Comparison of ENCODE assay signal across 12 cellular contexts in the genomic region with DNA sequence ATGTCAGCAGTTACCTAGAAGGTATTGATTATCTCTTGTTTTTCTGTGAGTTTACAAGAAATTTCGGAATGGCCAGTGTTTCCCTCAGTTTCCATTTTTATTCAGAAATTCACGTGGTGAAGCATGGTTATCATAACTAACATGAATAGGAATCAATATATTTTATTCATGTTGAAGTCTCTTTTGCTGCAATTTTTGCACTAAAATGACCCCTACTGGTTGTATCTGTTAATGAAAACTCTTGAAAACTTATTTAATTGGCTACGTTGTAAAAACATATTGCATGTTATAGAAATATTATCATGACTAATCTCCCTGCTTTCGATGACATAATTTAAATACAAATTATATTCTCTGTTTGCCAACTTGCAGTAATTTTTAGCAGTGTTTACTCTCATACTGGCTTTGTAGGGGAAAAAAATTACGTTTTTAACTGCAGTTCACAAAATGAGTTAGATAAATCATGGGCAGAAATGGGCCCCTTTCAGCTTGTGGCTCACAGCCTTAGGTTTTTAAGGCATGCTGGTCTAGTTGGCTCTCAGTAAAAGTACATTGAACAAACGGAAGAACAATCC. TPM values are rescaled to one million over a fixed set of nuclear protein-coding genes. Genes with fewer than 3 reads are reported as not detected.
DNase-seq lines count a peak whose midpoint lies in the region; ATAC-seq and TF ChIP-seq lines count a peak whose summit lies in the region.
"Had no signal": no experiment of that assay in that cellular context is flagged by ENCODE, and none has a peak within 500 bp of the region (broad histone marks: within the 10 kb centered on the region; RNA-seq: fewer than 3 reads in every experiment).

No MANE protein-coding gene starts in this region.

- no peaks in the 10 kb centered on the region for H3K9me3 Mint-ChIP-seq in T-cell

- peaks cover 24 to 32% (median 29%) of the 10 kb centered on the region in 3 donors for H3K4me1 Mint-ChIP-seq in T-cell

- peak overlapping the region in 4 of 5 donors; percentile 28 to 94 (median 62) for H3K9ac ChIP-seq in subcutaneous abdominal adipose tissue (ENCODE audit: low read length in 5 of 5)

- peaks cover 3% of the 10 kb centered on the region for H3K36me3 ChIP-seq in Panc1 (ENCODE audit: control insufficient read depth, insufficient read depth, low read length)
- H3K36me3 ChIP-seq in subcutaneous abdominal adipose tissue (ENCODE audit: control insufficient read depth in 5 of 5, insufficient read depth in 5 of 5, low read length in 5 of 5), result no peaks in the 10 kb centered on the region
- H3K36me3 ChIP-seq: HAP-1 had no signal

- DNase-seq in NOMO-1 (lab: John Stamatoyannopoulos, UW; ENCODE audit: unreplicated experiment in 2 of 2) (peak; percentile 8 to 9), NOMO-1 treated with dmso at 0.1 percent for 144 hours (lab: John Stamatoyannopoulos, UW; ENCODE audit: unreplicated experiment) (no peak), Panc1 (ENCODE audit: low read depth, low spot score) (no peak), fibroblast of pulmonary artery (ENCODE audit: low read depth) (no peak), amygdala (lab: John Stamatoyannopoulos, UW) (no peak), T-cell (no peak)
- DNase-seq: activated naive CD4-positive, alpha-beta T cell treated with Interleukin-2 at 50 U/mL for 16 hours; DMS153; left colon had no signal

- in situ Hi-C loops in Panc1 (cut with HindIII; ENCODE audit: low pct_unique_long_range_greater_than_20kb, low sequenced_read_pairs), result no loop called here

- POLR2A ChIA-PET in Panc1 (lab: Charles Lee), result no interaction called here
- POLR2A ChIA-PET in T-cell (lab: Charles Lee), result no interaction called here

- H3K36me3 Mint-ChIP-seq in T-cell, result no peaks in the 10 kb centered on the region

- H3K27ac Mint-ChIP-seq in T-cell, result no peak overlapping the region

- H3K4me3 Mint-ChIP-seq in T-cell, result peak overlapping the region in 1 of 3 donors; percentile 14

- TF ChIP-seq CTCF in Panc1 (IDR thresholded peaks at IDR 0.05) (peak; percentile 41; the same call in 1 of the 2 replicates), fibroblast of pulmonary artery (IDR thresholded peaks at IDR 0.05; ENCODE audit: low read length, missing control alignments) (peak; percentile 35)

- H3K27me3 Mint-ChIP-seq in T-cell, result peaks cover 45 to 57% of the 10 kb centered on the region in 2 donors

- H3K4me1 ChIP-seq in Panc1 (ENCODE audit: control insufficient read depth, insufficient read depth, low read length), result peaks cover 50% of the 10 kb centered on the region
- peaks cover 0 to 85% (median 71%) of the 10 kb centered on the region in 5 donors for H3K4me1 ChIP-seq in subcutaneous abdominal adipose tissue (ENCODE audit: control insufficient read depth in 5 of 5, insufficient read depth in 5 of 5, low read length in 5 of 5)

- H3K4me3 ChIP-seq in Panc1 (ENCODE audit: low read depth in 2 of 2, low read length in 2 of 2) (peak overlapping the region; percentile 96 to 99), fibroblast of pulmonary artery (replicated peaks; ENCODE audit: low read depth, low read length) (peak overlapping the region; percentile 79), subcutaneous abdominal adipose tissue (ENCODE audit: low read depth in 1 of 5, low read length in 5 of 5) (peak overlapping the region; percentile 86 to 100 (median 95))

- intact Hi-C loops in Panc1 (cut with micrococcal nuclease; ENCODE audit: unreplicated experiment), result loop anchor here (5.0 to 10.0 kb wide), 3 partner anchors 48 to 484 kb away; no protein-coding TSS in a partner anchor

- H3K27me3 ChIP-seq in Panc1 (ENCODE audit: control insufficient read depth, insufficient read depth, low read length), result no peaks in the 10 kb centered on the region
- H3K27me3 ChIP-seq in subcutaneous abdominal adipose tissue (ENCODE audit: control insufficient read depth in 5 of 5, insufficient read depth in 4 of 5, low read length in 5 of 5), result no peaks in the 10 kb centered on the region

- ATAC-seq in Panc1, result no peak
- ATAC-seq in GM21515 (IDR thresholded peaks at IDR 0.05; ENCODE audit: unreplicated experiment), result no peak
- ATAC-seq in T-cell (replicated peaks in 1 of 4), result no peak
- ATAC-seq: left colon had no signal

- H3K9me3 ChIP-seq in Panc1 (ENCODE audit: control insufficient read depth, insufficient read depth, low read depth, low read length) (no peaks in the 10 kb centered on the region), subcutaneous abdominal adipose tissue (ENCODE audit: control insufficient read depth in 5 of 5, low read length in 5 of 5) (no peaks in the 10 kb centered on the region)
- H3K9me3 ChIP-seq: HAP-1 had no signal

- CTCF ChIA-PET in Panc1 (lab: Charles Lee), result interaction anchor here (0.6 kb wide), 2 partner anchors 9 to 37 kb away, joined by 3 read pairs; no protein-coding TSS in a partner anchor
- CTCF ChIA-PET in T-cell (lab: Charles Lee), result no interaction called here

- H3K27ac ChIP-seq in Panc1 (ENCODE audit: low read length) (peak overlapping the region; percentile 98), subcutaneous abdominal adipose tissue (ENCODE audit: low read depth, low read length) (peak overlapping the region; percentile 96)

- no TSS peak for BruUV-seq in Panc1 (replicated peaks; lab: Mats Ljungman, UMichigan)

RNA-seq across cellular contexts. Expression of gene CRIM1, which starts 3.5 kb away (rescaled TPM):
- total RNA-seq in Panc1 (2021; ENCODE audit: unreplicated experiment) (290 TPM), T-cell (1 to 10 TPM; 2.0 to 5.8 (median 4.2) TPM)
- 285 TPM for polyA plus RNA-seq in Panc1 (2012; ENCODE audit: insufficient read length)

Comparison
In these comparisons a context has a peak if more than half of its experiments do, and no peak if none do; other contexts are left out.
1. DNase-seq: peak in NOMO-1 (2 of 2); none in NOMO-1 treated with dmso at 0.1 percent for 144 hours (single experiment), Panc1 (single experiment), fibroblast of pulmonary artery (single experiment), amygdala (0 of 56) and T-cell (0 of 34).
2. RNA of gene CRIM1, which starts 3.5 kb away (total RNA-seq): 290 TPM in Panc1 (single experiment); 2.0 to 5.8 TPM in T-cell; every median in the first group is over 10 times any median in the second.
3. Peak in every context shown above with its lines, with median percentiles within 50 percentile points of each other: H3K4me3 ChIP-seq.